8 cellular contexts compared by ENCODE assay signal in the genomic region with DNA sequence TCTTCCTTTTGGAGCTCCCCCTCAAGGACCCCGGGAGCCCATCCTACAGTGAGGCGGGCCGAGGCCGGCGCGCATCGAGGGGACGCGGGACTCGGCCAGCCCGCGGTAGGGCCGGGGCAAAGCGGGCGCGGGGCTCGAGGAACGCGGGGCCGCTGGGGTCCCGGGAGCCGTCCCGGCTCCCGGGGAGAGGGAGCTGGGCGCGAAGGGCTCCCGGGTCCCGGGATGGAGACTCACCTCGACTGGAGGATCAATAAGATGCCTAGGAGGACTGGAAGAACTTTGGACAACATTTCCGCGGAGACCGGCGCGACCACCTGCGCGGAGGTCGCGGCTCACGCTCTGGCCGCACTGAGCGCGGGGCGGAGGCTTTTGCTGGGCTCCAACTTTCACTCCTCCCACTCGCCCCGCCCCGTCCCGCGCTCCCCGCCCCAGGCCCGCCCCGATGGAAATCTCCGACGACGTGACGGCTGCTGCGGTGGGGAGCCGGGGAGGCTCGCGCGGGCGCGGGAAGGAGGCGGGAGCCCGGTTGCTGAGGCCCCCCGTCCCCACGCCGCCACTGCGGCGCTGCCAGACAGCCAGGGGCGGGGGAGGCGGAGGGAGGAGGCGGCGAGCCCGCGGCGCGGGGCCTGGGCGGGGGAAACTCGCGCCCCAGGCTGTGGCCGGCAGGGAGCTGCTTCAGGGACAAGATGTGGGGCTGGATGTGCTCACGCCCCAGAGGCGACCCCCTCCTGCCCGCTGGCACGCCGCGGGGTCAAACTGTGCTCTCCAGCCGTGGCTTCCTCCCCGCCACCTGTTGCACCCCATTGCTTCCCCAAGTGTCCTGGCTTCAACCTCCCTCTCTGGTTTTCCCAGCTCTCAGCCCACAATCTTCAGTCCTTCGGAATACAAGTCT. TPM values are rescaled to one million over a fixed set of nuclear protein-coding genes. Genes with fewer than 3 reads are reported as not detected.
DNase-seq lines count a peak whose midpoint lies in the region; ATAC-seq, FAIRE-seq and TF ChIP-seq lines count a peak whose summit lies in the region.

A gene with protein sequence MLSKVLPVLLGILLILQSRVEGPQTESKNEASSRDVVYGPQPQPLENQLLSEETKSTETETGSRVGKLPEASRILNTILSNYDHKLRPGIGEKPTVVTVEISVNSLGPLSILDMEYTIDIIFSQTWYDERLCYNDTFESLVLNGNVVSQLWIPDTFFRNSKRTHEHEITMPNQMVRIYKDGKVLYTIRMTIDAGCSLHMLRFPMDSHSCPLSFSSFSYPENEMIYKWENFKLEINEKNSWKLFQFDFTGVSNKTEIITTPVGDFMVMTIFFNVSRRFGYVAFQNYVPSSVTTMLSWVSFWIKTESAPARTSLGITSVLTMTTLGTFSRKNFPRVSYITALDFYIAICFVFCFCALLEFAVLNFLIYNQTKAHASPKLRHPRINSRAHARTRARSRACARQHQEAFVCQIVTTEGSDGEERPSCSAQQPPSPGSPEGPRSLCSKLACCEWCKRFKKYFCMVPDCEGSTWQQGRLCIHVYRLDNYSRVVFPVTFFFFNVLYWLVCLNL (minus strand): TSS at position 341 of the 892 bp plus-strand sequence. CDS start 51 bp downstream, at position 290.

- peak; percentile 0 for DNase-seq in stimulated activated CD4-positive, alpha-beta T cell treated with anti-CD3 and anti-CD28 coated beads, Interleukin-12 subunit alpha, Interleukin-12 subunit beta, amount 100 ng/mL, for 4 hours
- no peak for DNase-seq in stimulated activated CD4-positive, alpha-beta T cell treated with anti-CD3 and anti-CD28 coated beads, Interleukin-1b, Interleukin-23, amount 100 ng/mL, for 48 hours
- DNase-seq in MCF 10A (ENCODE audit: unreplicated experiment), result peak; percentile 44
- DNase-seq in keratinocyte (ENCODE audit: low read depth, low spot score), result no peak
- peak; percentile 55 for DNase-seq in testis
- DNase-seq in NCI-H1436 (lab: John Stamatoyannopoulos, UW), result no peak
- DNase-seq in epidermal melanocyte (ENCODE audit: insufficient read length, low spot score), result no peak

- peaks cover 16% of the 10 kb centered on the region for H3K79me2 ChIP-seq in keratinocyte (ENCODE audit: control insufficient read depth, insufficient read depth, low read length)

- peaks cover 0 to 2% of the 10 kb centered on the region in 2 experiments for H3K36me3 ChIP-seq in keratinocyte (ENCODE audit: control insufficient read depth in 2 of 2, extremely low read depth in 1 of 2, insufficient read depth in 2 of 2, low read length in 2 of 2)
- no peaks in the 10 kb centered on the region for H3K36me3 ChIP-seq in testis (ENCODE audit: low read depth, missing control alignments)

- H3K4me3 Mint-ChIP-seq in MCF 10A (ENCODE audit: unreplicated experiment), result peak within 1 kb of the TSS; percentile 79

- no peak for TF ChIP-seq POLR2A in testis (IDR thresholded peaks at IDR 0.05)

- no peak for FAIRE-seq in keratinocyte (lab: Jason Lieb, UNC)

- ATAC-seq in GM18907 (IDR thresholded peaks at IDR 0.05; ENCODE audit: unreplicated experiment), result no peak

- no peaks in the 10 kb centered on the region for H3K27me3 Mint-ChIP-seq in MCF 10A (ENCODE audit: insufficient read depth, unreplicated experiment)

- peaks cover 6% of the 10 kb centered on the region for H3K9me3 Mint-ChIP-seq in MCF 10A (ENCODE audit: unreplicated experiment)

- peak within 1 kb of the TSS; percentile 73 for H3K27ac Mint-ChIP-seq in MCF 10A (ENCODE audit: low read depth, unreplicated experiment)

- CTCF ChIA-PET in MCF 10A (lab: Yijun Ruan, JAX), result interaction anchor here (0.6 to 2.7 kb wide), 4 partner anchors 149 to 658 kb away, joined by 3 to 10 read pairs (median 3); no protein-coding TSS in a partner anchor

- peaks cover 10% of the 10 kb centered on the region for H3K36me3 Mint-ChIP-seq in MCF 10A (ENCODE audit: insufficient read depth, unreplicated experiment)

- no TSS peak for BruUV-seq in MCF 10A (replicated peaks; lab: Mats Ljungman, UMichigan)

- no peaks in the 10 kb centered on the region for H3K27me3 ChIP-seq in keratinocyte (ENCODE audit: control insufficient read depth, extremely low read depth, insufficient read depth, low read length)
- no peaks in the 10 kb centered on the region for H3K27me3 ChIP-seq in testis

- dilution Hi-C loops in keratinocyte (cut with MboI; ENCODE audit: extremely low pct_ligation_motif_present, low sequenced_read_pairs), result no loop called here

- WGBS in testis, 2 donors, result 9 to 20% methylated on average over 1 to 5 of the region's 90 CpGs

- POLR2A ChIA-PET in MCF 10A (lab: Yijun Ruan, JAX), result interaction anchor here (0.6 to 6.4 kb wide), 7 partner anchors 9 to 1846 kb away, joined by 3 to 47 read pairs (median 5); no protein-coding TSS in a partner anchor

- peak within 1 kb of the TSS; percentile 51 to 76 (median 64) for H3K4me3 ChIP-seq in keratinocyte (ENCODE audit: control insufficient read depth in 2 of 3, extremely low read depth in 1 of 3, insufficient read depth in 2 of 3, low read depth in 1 of 3, low read length in 3 of 3)
- H3K4me3 ChIP-seq in testis, result peak within 1 kb of the TSS; percentile 37 to 44

- intact Hi-C loops in MCF 10A (cut with micrococcal nuclease), result loop anchor here (5.0 kb wide), 4 partner anchors 98 to 658 kb away; no protein-coding TSS in a partner anchor
- intact Hi-C loops in testis (cut with DNase I; ENCODE audit: low total_unique reads), result no loop called here

- peak within 1 kb of the TSS; percentile 80 for H3K4me2 ChIP-seq in keratinocyte (ENCODE audit: control insufficient read depth, extremely low read depth, insufficient read depth, low read depth, low read length)

- H3K9me3 ChIP-seq in keratinocyte (ENCODE audit: control insufficient read depth, low read depth, low read length), result no peaks in the 10 kb centered on the region
- no peaks in the 10 kb centered on the region for H3K9me3 ChIP-seq in testis

- H3K4me1 ChIP-seq in keratinocyte (ENCODE audit: control insufficient read depth, extremely low read depth, insufficient read depth, low read length) (peaks cover 26% of the 10 kb centered on the region), testis (no peaks in the 10 kb centered on the region)

- TF ChIP-seq CTCF in MCF 10A (IDR thresholded peaks at IDR 0.05; ENCODE audit: unreplicated experiment) (no peak), keratinocyte (optimal IDR thresholded peaks at IDR 0.05 in 1 of 3, IDR thresholded peaks at IDR 0.05 in 1 of 3, conservative IDR thresholded peaks at IDR 0.05 in 1 of 3; ENCODE audit: extremely low read depth in 1 of 3, insufficient read depth in 2 of 3, low read length in 3 of 3) (no peak), testis (IDR thresholded peaks at IDR 0.05) (no peak)

- no peak within 1 kb of the TSS for H2AFZ ChIP-seq in keratinocyte (ENCODE audit: control insufficient read depth, low read length)

- H4K20me1 ChIP-seq in keratinocyte (ENCODE audit: control insufficient read depth, extremely low read depth, insufficient read depth, low read length), result no peaks in the 10 kb centered on the region

- H3K9me1 ChIP-seq in keratinocyte (ENCODE audit: control insufficient read depth, extremely low read depth, insufficient read depth, low read length), result no peaks in the 10 kb centered on the region

- H3K4me1 Mint-ChIP-seq in MCF 10A (ENCODE audit: insufficient read depth, unreplicated experiment), result peaks cover 35% of the 10 kb centered on the region

- peak within 1 kb of the TSS; percentile 73 for H3K9ac ChIP-seq in keratinocyte (ENCODE audit: control insufficient read depth, extremely low read depth, insufficient read depth, low read length)

- H3K27ac ChIP-seq in keratinocyte (ENCODE audit: control insufficient read depth, insufficient read depth, low read length), result peak within 1 kb of the TSS; percentile 60
- no peak within 1 kb of the TSS for H3K27ac ChIP-seq in testis

RNA-seq across cellular contexts. Expression of the gene that starts here (rescaled TPM):
- total RNA-seq in MCF 10A (2022) (12.9 and 19.3 TPM in 2 replicates), testis (1 to 10 TPM; 7.9 to 9.7 TPM)
- polyA plus RNA-seq in keratinocyte (14.6 to 47.9 TPM (median 34.1 TPM) in 3 replicates), testis (ENCODE audit: insufficient read depth, low read depth, low replicate concordance) (9.3 TPM)
- 22.7 TPM for polyA plus RNA-seq in keratinocyte (2011; ENCODE audit: low read depth)
- polyA plus RNA-seq in keratinocyte (2011; cell fraction: cytosol; rRNA removed), result 1.2 and 2.6 TPM in 2 replicates
- 152 and 158 TPM in 2 replicates for polyA plus RNA-seq in keratinocyte (2011; cell fraction: nucleus; rRNA removed)
- 3.7 and 52.1 TPM in 2 replicates for polyA plus RNA-seq in keratinocyte (2012; ENCODE audit: low replicate concordance)
- polyA minus RNA-seq in keratinocyte, result 15.1 to 90.0 TPM (median 81.3 TPM) in 3 replicates
- polyA minus RNA-seq in keratinocyte (2011; cell fraction: cytosol; rRNA and poly(A)+ RNA removed), result 0.58 TPM
- polyA minus RNA-seq in keratinocyte (2011; cell fraction: nucleus; rRNA and poly(A)+ RNA removed), result 62.9 and 99.4 TPM in 2 replicates

Comparison
In these comparisons a context has a peak if more than half of its experiments do, and no peak if none do; other contexts are left out.
1. DNase-seq: peak in stimulated activated CD4-positive, alpha-beta T cell treated with anti-CD3 and anti-CD28 coated beads, Interleukin-12 subunit alpha, Interleukin-12 subunit beta, amount 100 ng/mL, for 4 hours (single experiment), MCF 10A (single experiment) and testis (single experiment); none in stimulated activated CD4-positive, alpha-beta T cell treated with anti-CD3 and anti-CD28 coated beads, Interleukin-1b, Interleukin-23, amount 100 ng/mL, for 48 hours (single experiment), keratinocyte (single experiment), NCI-H1436 (single experiment) and epidermal melanocyte (single experiment).